13 cellular contexts compared by ENCODE assay signal in the genomic region with DNA sequence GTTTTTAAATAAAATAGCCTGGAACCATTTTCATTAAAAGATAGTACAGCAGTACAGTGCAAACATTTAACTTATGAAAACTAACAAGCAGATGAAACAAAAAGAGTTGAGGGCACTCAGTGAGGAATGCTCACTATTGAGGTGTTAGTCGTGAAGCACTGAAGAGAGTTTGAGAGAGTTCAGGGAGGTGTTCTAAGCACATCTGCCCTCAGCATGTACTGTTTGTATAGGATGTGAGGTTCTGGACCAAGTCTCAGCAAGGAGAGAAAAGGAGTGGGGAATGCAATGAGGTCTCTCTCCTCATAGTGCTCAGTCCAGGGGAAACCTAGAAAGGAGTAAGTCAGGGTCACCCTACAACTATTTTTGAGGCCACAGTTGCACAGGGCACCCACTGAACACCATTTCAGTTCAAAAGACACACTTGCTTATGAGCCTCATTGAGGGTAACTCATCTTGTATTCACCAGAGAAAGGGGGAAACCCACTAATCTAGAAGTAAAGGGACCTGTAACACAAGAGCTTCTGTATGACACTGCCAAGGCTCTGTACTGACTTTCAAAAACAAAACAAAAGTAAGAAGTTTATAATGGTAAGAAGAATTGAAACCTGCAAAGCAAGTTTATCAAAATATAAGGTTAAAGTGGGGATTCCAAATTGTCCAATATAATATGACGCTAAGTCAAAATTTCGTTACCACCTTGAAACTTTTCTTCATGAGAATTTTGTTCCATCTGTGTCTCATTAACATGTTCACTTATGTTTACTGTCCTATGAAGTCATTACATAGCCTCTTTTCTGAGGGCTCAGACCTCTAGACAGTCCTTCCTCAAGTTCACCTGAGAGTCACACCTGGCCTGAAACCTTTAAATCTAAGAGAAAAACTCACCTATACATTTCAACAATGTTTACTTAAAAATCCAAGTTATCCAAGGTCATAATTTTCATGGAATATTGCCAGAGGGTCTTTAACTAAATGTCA.
DNase-seq lines count a peak whose midpoint lies in the region; ATAC-seq lines count a peak whose summit lies in the region.
"Had no signal": no experiment of that assay in that cellular context is flagged by ENCODE, and none has a peak within 500 bp of the region (broad histone marks: within the 10 kb centered on the region; RNA-seq: fewer than 3 reads in every experiment).

No MANE protein-coding gene starts in this region.

- no peaks in the 10 kb centered on the region for H3K9me3 ChIP-seq in SJCRH30 (replicated peaks)

- ATAC-seq in GM18867 (IDR thresholded peaks at IDR 0.05; ENCODE audit: unreplicated experiment) = peak; percentile 78
- ATAC-seq in GM21390 (IDR thresholded peaks at IDR 0.05; ENCODE audit: unreplicated experiment) = peak; percentile 69
- ATAC-seq in HG03378 (IDR thresholded peaks at IDR 0.05; ENCODE audit: unreplicated experiment) = peak; percentile 54
- ATAC-seq in memory B cell (ENCODE audit: low read depth) = peak; percentile 59
- no peak for ATAC-seq in HG03139 (IDR thresholded peaks at IDR 0.05; ENCODE audit: unreplicated experiment)

- H3K27me3 Mint-ChIP-seq in memory B cell = no peaks in the 10 kb centered on the region

- no peak overlapping the region for H3K27ac Mint-ChIP-seq in memory B cell

- peaks cover 17% of the 10 kb centered on the region for H3K9me3 Mint-ChIP-seq in memory B cell

- no peaks in the 10 kb centered on the region for H3K27me3 ChIP-seq in SJCRH30
- H3K27me3 ChIP-seq: hepatocyte had no signal

- peaks cover 10% of the 10 kb centered on the region for H3K36me3 Mint-ChIP-seq in memory B cell

- peaks cover 18% of the 10 kb centered on the region for H3K4me1 ChIP-seq in SJCRH30

- no peak overlapping the region for H3K4me3 ChIP-seq in SJCRH30
- H3K4me3 ChIP-seq: hepatocyte had no signal

- H3K36me3 ChIP-seq in SJCRH30 = no peaks in the 10 kb centered on the region

- DNase-seq in memory B cell (ENCODE audit: low spot score in 2 of 2) (no peak), SJCRH30 (no peak), NCI-H146 treated with DMSO at 0.1 percent for 48 hours (lab: John Stamatoyannopoulos, UW; ENCODE audit: unreplicated experiment) (no peak)
- DNase-seq: aorta, DND-41, KG1, trophoblast cell had no signal

- peaks cover 7% of the 10 kb centered on the region for H3K4me1 Mint-ChIP-seq in memory B cell

- no peak overlapping the region for H3K4me3 Mint-ChIP-seq in memory B cell

- no peak overlapping the region for H3K27ac ChIP-seq in SJCRH30
- H3K27ac ChIP-seq: hepatocyte, VCaP had no signal
